Comparison of ENCODE assay signal across 16 cellular contexts in the genomic region with DNA sequence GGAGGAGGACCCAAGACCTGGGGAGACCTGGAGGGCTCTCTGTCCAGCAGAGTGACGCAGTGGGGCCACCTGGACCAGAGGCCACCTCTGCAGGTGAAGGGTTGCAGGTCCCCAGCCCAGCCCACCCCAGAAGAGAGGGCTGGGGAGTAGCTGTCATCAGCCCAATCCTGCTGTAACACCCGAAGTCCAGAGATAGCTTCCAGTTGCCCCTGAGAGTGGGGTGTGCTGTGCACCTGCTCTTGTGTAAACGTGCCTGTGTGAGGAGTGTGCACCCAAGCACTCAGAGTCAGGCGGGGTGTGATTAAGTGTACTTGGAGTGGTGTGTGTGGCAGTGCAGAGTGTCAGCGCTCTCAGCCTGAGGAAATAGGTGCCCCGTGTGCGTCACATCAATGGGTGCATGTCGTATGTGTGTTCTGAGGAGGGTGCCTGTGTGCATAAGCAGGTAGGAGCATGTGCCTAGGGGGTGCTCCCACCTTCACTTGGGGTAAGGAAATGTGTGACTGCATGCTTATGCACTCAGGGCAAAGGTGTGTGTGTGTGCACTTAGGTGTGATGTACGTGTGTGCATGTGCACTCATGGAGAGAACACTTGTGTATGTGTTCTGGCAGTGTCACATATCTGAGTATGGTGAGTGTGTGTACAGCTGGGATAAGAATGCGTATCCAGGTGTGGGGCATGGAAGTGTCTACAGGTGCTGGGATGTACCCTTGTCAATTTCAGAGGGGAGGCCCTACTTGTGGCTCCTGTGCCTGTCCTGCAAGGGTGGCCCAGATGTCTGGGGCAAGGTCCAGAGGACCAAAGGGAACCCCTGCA. TPM values are rescaled to one million over a fixed set of nuclear protein-coding genes. Genes with fewer than 3 reads are reported as not detected.
DNase-seq lines count a peak whose midpoint lies in the region; ATAC-seq and TF ChIP-seq lines count a peak whose summit lies in the region.
"Had no signal": no experiment of that assay in that cellular context is flagged by ENCODE, and none has a peak within 500 bp of the region (broad histone marks: within the 10 kb centered on the region; RNA-seq: fewer than 3 reads in every experiment).

No MANE protein-coding gene starts in this region.

- H3K36me3 Mint-ChIP-seq in activated CD8-positive, alpha-beta memory T cell treated with anti-CD3 and anti-CD28 coated beads, Interleukin-2, amount 10 ng/mL, durations not matched to agents 7 days and 5 days: no peaks in the 10 kb centered on the region

- no peaks in the 10 kb centered on the region for H3K4me1 ChIP-seq in HEK293 (ENCODE audit: control insufficient read depth, insufficient read depth, low read length)
- peaks cover 44 to 48% of the 10 kb centered on the region in 2 donors for H3K4me1 ChIP-seq in neuronal stem cell (ENCODE audit: control insufficient read depth in 2 of 2, insufficient read depth in 1 of 2, low read depth in 1 of 2, low read length in 2 of 2)

- H2BK5ac ChIP-seq in neuronal stem cell (ENCODE audit: low read length): no peak overlapping the region

- H3K14ac ChIP-seq in neuronal stem cell (ENCODE audit: low read length): no peak overlapping the region

- no peak overlapping the region for H3K27ac ChIP-seq in HEK293 (ENCODE audit: extremely low read depth, low read depth, low read length)
- no peak overlapping the region for H3K27ac ChIP-seq in neuronal stem cell (replicated peaks; ENCODE audit: low read length)

- no peak overlapping the region for H3K23ac ChIP-seq in neuronal stem cell (ENCODE audit: low read depth, low read length, poor library complexity)

- no peaks in the 10 kb centered on the region for H3K27me3 ChIP-seq in neuronal stem cell (ENCODE audit: control insufficient read depth in 3 of 3, insufficient read depth in 3 of 3, low read depth in 1 of 3, low read length in 3 of 3)

- H3K4me3 Mint-ChIP-seq in activated CD8-positive, alpha-beta memory T cell treated with anti-CD3 and anti-CD28 coated beads, Interleukin-2, amount 10 ng/mL, durations not matched to agents 7 days and 5 days: no peak overlapping the region
- H3K4me3 Mint-ChIP-seq: activated B cell treated with CpG ODN at 0.5 μM for 24 hours had no signal

- no peak overlapping the region for H4K8ac ChIP-seq in neuronal stem cell (ENCODE audit: low read depth, low read length)

- no peak overlapping the region for H3K4me2 ChIP-seq in neuronal stem cell (ENCODE audit: insufficient read depth, low read length, poor library complexity, severe bottlenecking)

- H3K4ac ChIP-seq in neuronal stem cell (ENCODE audit: low read length): no peak overlapping the region

- H2AFZ ChIP-seq in neuronal stem cell (ENCODE audit: low read length): peak overlapping the region; percentile 3

- CTCF ChIA-PET in HEK293 (lab: Yijun Ruan, JAX): interaction anchor here (0.7 to 6.2 kb wide), 5 partner anchors 11 to 67 kb away, joined by 3 to 61 read pairs (median 3); no protein-coding TSS in a partner anchor
- CTCF ChIA-PET in activated CD8-positive, alpha-beta memory T cell treated with anti-CD3 and anti-CD28 coated beads, Interleukin-2, amount 10 ng/mL, durations not matched to agents 7 days and 5 days (lab: Charles Lee): interaction anchor here (0.6 to 3.9 kb wide), 4 partner anchors 11 to 1006 kb away, joined by 3 to 19 read pairs (median 5); no protein-coding TSS in a partner anchor

- H4K91ac ChIP-seq in neuronal stem cell (ENCODE audit: low read depth, low read length, poor library complexity): no peak overlapping the region

- peak overlapping the region; percentile 48 for H2BK12ac ChIP-seq in neuronal stem cell (ENCODE audit: low read length)

- no peaks in the 10 kb centered on the region for H3K9me3 ChIP-seq in HEK293 (ENCODE audit: control insufficient read depth, insufficient read depth, low read depth, low read length)
- H3K9me3 ChIP-seq in neuronal stem cell (replicated peaks in 1 of 2; ENCODE audit: control insufficient read depth in 2 of 2, insufficient read depth in 1 of 2, low read depth in 1 of 2, low read length in 2 of 2): no peaks in the 10 kb centered on the region

- peak overlapping the region; percentile 40 for H2BK15ac ChIP-seq in neuronal stem cell (ENCODE audit: low read length)

- no CpG with 5 or more reads among the region's 10 CpGs for WGBS in neuronal stem cell (ENCODE audit: extremely low coverage in 2 of 2, insufficient read length in 2 of 2, insufficient replicate concordance in 1 of 2), 2 donors

- H3K36me3 ChIP-seq in HEK293 (ENCODE audit: control insufficient read depth in 2 of 2, insufficient read depth in 1 of 2, low read length in 2 of 2) (peaks cover 0 to 7% of the 10 kb centered on the region in 2 experiments; a peak in 2 of 3 replicates), neuronal stem cell (replicated peaks in 1 of 2; ENCODE audit: control insufficient read depth in 2 of 2, insufficient read depth in 2 of 2, low read length in 2 of 2) (peaks cover 0 to 7% of the 10 kb centered on the region in 2 donors)

- H2BK120ac ChIP-seq in neuronal stem cell (ENCODE audit: low read depth, low read length): no peak overlapping the region

- in situ Hi-C loops in KBM-7 (cut with MboI; ENCODE audit: low pct_unique_long_range_greater_than_20kb, low sequenced_read_pairs): loop anchor here (25.0 kb wide), 1 partner anchor 274 kb away; no protein-coding TSS in a partner anchor

- TF ChIP-seq CTCF in HEK293 (tag by site-specific recombination; IDR thresholded peaks at IDR 0.05): no peak

- H3K27ac Mint-ChIP-seq in activated CD8-positive, alpha-beta memory T cell treated with anti-CD3 and anti-CD28 coated beads, Interleukin-2, amount 10 ng/mL, durations not matched to agents 7 days and 5 days: no peak overlapping the region
- H3K27ac Mint-ChIP-seq: activated B cell treated with CpG ODN at 0.5 μM for 24 hours had no signal

- H3K4me3 ChIP-seq in HEK293 (ENCODE audit: low read depth, low read length): no peak overlapping the region
- peak overlapping the region in 1 of 2 donors; percentile 15 for H3K4me3 ChIP-seq in neuronal stem cell (ENCODE audit: low read length in 2 of 2)

- no peaks in the 10 kb centered on the region for H3K79me1 ChIP-seq in neuronal stem cell (ENCODE audit: low read depth, low read length)

- H3K18ac ChIP-seq in neuronal stem cell (ENCODE audit: low read length): peak overlapping the region; percentile 41

- no peak overlapping the region for H3K9ac ChIP-seq in neuronal stem cell (ENCODE audit: low read depth, low read length, poor library complexity)

- no peaks in the 10 kb centered on the region for H3K9me3 Mint-ChIP-seq in activated CD8-positive, alpha-beta memory T cell treated with anti-CD3 and anti-CD28 coated beads, Interleukin-2, amount 10 ng/mL, durations not matched to agents 7 days and 5 days (ENCODE audit: low read depth)
- H3K9me3 Mint-ChIP-seq: activated B cell treated with CpG ODN at 0.5 μM for 24 hours had no signal

- ATAC-seq in activated CD8-positive, alpha-beta memory T cell treated with anti-CD3 and anti-CD28 coated beads, Interleukin-2, amount 10 ng/mL, durations not matched to agents 7 days and 5 days: no peak
- no peak for ATAC-seq in HG03469 (IDR thresholded peaks at IDR 0.05; ENCODE audit: unreplicated experiment)
- ATAC-seq: left ventricle myocardium superior, Right ventricle myocardium inferior had no signal

- H3K4me1 Mint-ChIP-seq in activated CD8-positive, alpha-beta memory T cell treated with anti-CD3 and anti-CD28 coated beads, Interleukin-2, amount 10 ng/mL, durations not matched to agents 7 days and 5 days: no peaks in the 10 kb centered on the region

- H2AK5ac ChIP-seq in neuronal stem cell (ENCODE audit: low read depth, low read length): peak overlapping the region; percentile 94

- POLR2A ChIA-PET in HEK293 (lab: Yijun Ruan, JAX): no interaction called here

- DNase-seq in DMS53 (lab: John Stamatoyannopoulos, UW) (peak; percentile 85), neuronal stem cell (ENCODE audit: low spot score) (no peak), NCI-H2171 treated with DMSO at 0.1 percent for 48 hours (lab: John Stamatoyannopoulos, UW) (no peak), KBM-7 (no peak)
- DNase-seq in activated CD8-positive, alpha-beta memory T cell treated with anti-CD3 and anti-CD28 coated beads, Interleukin-2, amount 10 ng/mL, durations not matched to agents 7 days and 5 days: peak; percentile 22
- DNase-seq: activated B cell treated with CpG ODN at 0.5 μM for 24 hours; activated naive CD4-positive, alpha-beta T cell; anterior cingulate cortex; left ventricle myocardium superior; stimulated activated CD4-positive, alpha-beta T cell treated with anti-CD3 and anti-CD28 coated beads, Interleukin-12 subunit alpha, Interleukin-12 subunit beta, amount 100 ng/mL, for 4 hours had no signal

- peaks cover 24% of the 10 kb centered on the region for H3K27me3 Mint-ChIP-seq in activated CD8-positive, alpha-beta memory T cell treated with anti-CD3 and anti-CD28 coated beads, Interleukin-2, amount 10 ng/mL, durations not matched to agents 7 days and 5 days

TF ChIP-seq in HEK293, 187 proteins besides CTCF, POLR2A, EP300 and RAD21:
- TF ChIP-seq ZNF600 (tag by site-specific recombination; IDR thresholded peaks at IDR 0.05): 0 out of 2 replicates have a peak, but pooled peaks have one; percentile 13
- TF ChIP-seq ZNF114 (tag by site-specific recombination; IDR thresholded peaks at IDR 0.05): no peak

RNA-seq across cellular contexts. Expression of gene ATP6V1B1, which starts 0.7 kb away (rescaled TPM):
- total RNA-seq in activated CD8-positive, alpha-beta memory T cell treated with anti-CD3 and anti-CD28 coated beads, Interleukin-2, amount 10 ng/mL, durations not matched to agents 7 days and 5 days: not detected
- 1.9 TPM for polyA plus RNA-seq in neuronal stem cell (2013, experiment 1 of 2)
- polyA plus RNA-seq in neuronal stem cell (2013, experiment 2 of 2): 2.3 TPM
- total RNA-seq: activated B cell treated with CpG ODN at 0.5 μM for 24 hours; frontal cortex; left ventricle myocardium superior; Right ventricle myocardium inferior; T-helper 1 cell treated with Interleukin-12 subunit alpha and Interleukin-12 subunit beta and Interleukin-4 antibody, amounts not matched to agents 30 ng/mL and 1 ng/mL, for 36 hours had no signal
- polyA plus RNA-seq: endothelial cell of umbilical vein had no signal

RNA-seq across cellular contexts. Expression of gene VAX2, which starts 36.0 kb away (rescaled TPM):
- total RNA-seq in activated CD8-positive, alpha-beta memory T cell treated with anti-CD3 and anti-CD28 coated beads, Interleukin-2, amount 10 ng/mL, durations not matched to agents 7 days and 5 days: not detected
- polyA plus RNA-seq in neuronal stem cell (2013, experiment 1 of 2): 2.1 TPM
- polyA plus RNA-seq in neuronal stem cell (2013, experiment 2 of 2): 2.4 TPM
- total RNA-seq: activated B cell treated with CpG ODN at 0.5 μM for 24 hours; endothelial cell of umbilical vein; frontal cortex; left ventricle myocardium superior; T-helper 1 cell treated with Interleukin-12 subunit alpha and Interleukin-12 subunit beta and Interleukin-4 antibody, amounts not matched to agents 30 ng/mL and 1 ng/mL, for 36 hours had no signal

RNA-seq across cellular contexts. Expression of gene ANKRD53, which starts 42.1 kb away (rescaled TPM):
- not detected for total RNA-seq in activated CD8-positive, alpha-beta memory T cell treated with anti-CD3 and anti-CD28 coated beads, Interleukin-2, amount 10 ng/mL, durations not matched to agents 7 days and 5 days
- 0.33 TPM for polyA plus RNA-seq in neuronal stem cell (2013, experiment 1 of 2)
- 0.35 TPM for polyA plus RNA-seq in neuronal stem cell (2013, experiment 2 of 2)
- total RNA-seq: T-helper 1 cell treated with Interleukin-12 subunit alpha and Interleukin-12 subunit beta and Interleukin-4 antibody, amounts not matched to agents 30 ng/mL and 1 ng/mL, for 36 hours had no signal

RNA-seq across cellular contexts. Expression of gene TEX261, which starts 58.3 kb away (rescaled TPM):
- total RNA-seq in activated CD8-positive, alpha-beta memory T cell treated with anti-CD3 and anti-CD28 coated beads, Interleukin-2, amount 10 ng/mL, durations not matched to agents 7 days and 5 days: 10 to 100 TPM; 39.2 to 58.1 TPM
- 16.7 TPM for polyA plus RNA-seq in neuronal stem cell (2013, experiment 1 of 2)
- polyA plus RNA-seq in neuronal stem cell (2013, experiment 2 of 2): 16.5 TPM

Comparison
In these comparisons a context has a peak if more than half of its experiments do, and no peak if none do; other contexts are left out.
1. DNase-seq: peak in DMS53 (single experiment) and activated CD8-positive, alpha-beta memory T cell treated with anti-CD3 and anti-CD28 coated beads, Interleukin-2, amount 10 ng/mL, durations not matched to agents 7 days and 5 days (single experiment); none in neuronal stem cell (single experiment), NCI-H2171 treated with DMSO at 0.1 percent for 48 hours (single experiment) and KBM-7 (single experiment).